23 cellular contexts compared by ENCODE assay signal in genomic region chr13:39888865-39889810, GRCh38.
DNase-seq lines count a peak whose midpoint lies in the region; ATAC-seq, FAIRE-seq and TF ChIP-seq lines count a peak whose summit lies in the region.
"Had no signal": no experiment of that assay in that cellular context is flagged by ENCODE, and none has a peak within 500 bp of the region (broad histone marks: within the 10 kb centered on the region; RNA-seq: fewer than 3 reads in every experiment).

No MANE protein-coding gene starts in this region.

- H3K27ac ChIP-seq in heart right ventricle (peak overlapping the region in 1 of 10 donors; percentile 3), left ventricle myocardium inferior (replicated peaks) (no peak overlapping the region)
- H3K27ac ChIP-seq: A549, colonic mucosa, HL-60, WERI-Rb-1 had no signal

- H3K4me1 Mint-ChIP-seq in type B pancreatic cell (ENCODE audit: unreplicated experiment): peaks cover 18% of the 10 kb centered on the region
- H3K4me1 Mint-ChIP-seq in activated CD4-positive, alpha-beta memory T cell treated with anti-CD3 and anti-CD28 coated beads for 36 hours (ENCODE audit: low read depth): peaks cover 26% of the 10 kb centered on the region

- H3K27me3 Mint-ChIP-seq in type B pancreatic cell: no peaks in the 10 kb centered on the region
- no peaks in the 10 kb centered on the region for H3K27me3 Mint-ChIP-seq in activated CD4-positive, alpha-beta memory T cell treated with anti-CD3 and anti-CD28 coated beads for 36 hours

- TF ChIP-seq CTCF in heart right ventricle (IDR thresholded peaks at IDR 0.05): no peak
- no peak for TF ChIP-seq CTCF in left ventricle myocardium inferior (IDR thresholded peaks at IDR 0.05; ENCODE audit: borderline replicate concordance)
- no peak for TF ChIP-seq CTCF in cardiac fibroblast (IDR thresholded peaks at IDR 0.05; ENCODE audit: low read depth, low read length)
- no peak for TF ChIP-seq CTCF in type B pancreatic cell (conservative IDR thresholded peaks at IDR 0.05)

- FAIRE-seq in HTR-8/SVneo (lab: Jason Lieb, UNC): no peak
- FAIRE-seq: A549, kidney, RCC 7860 had no signal

- intact Hi-C loops in heart right ventricle (cut with DNase I) (no loop called here), left ventricle myocardium inferior (cut with micrococcal nuclease) (no loop called here)
- intact Hi-C loops in activated CD4-positive, alpha-beta memory T cell treated with anti-CD3 and anti-CD28 coated beads for 36 hours (cut with micrococcal nuclease): no loop called here

- peaks cover 8% of the 10 kb centered on the region for H3K9me3 Mint-ChIP-seq in type B pancreatic cell
- H3K9me3 Mint-ChIP-seq in activated CD4-positive, alpha-beta memory T cell treated with anti-CD3 and anti-CD28 coated beads for 36 hours: peaks cover 4% of the 10 kb centered on the region

- no peaks in the 10 kb centered on the region for H3K36me3 Mint-ChIP-seq in type B pancreatic cell
- no peaks in the 10 kb centered on the region for H3K36me3 Mint-ChIP-seq in activated CD4-positive, alpha-beta memory T cell treated with anti-CD3 and anti-CD28 coated beads for 36 hours

- 68 to 71% methylated on average over 4 of the region's 4 CpGs for WGBS in heart right ventricle, 2 donors

- H3K36me3 ChIP-seq in heart right ventricle (no peaks in the 10 kb centered on the region), left ventricle myocardium inferior (no peaks in the 10 kb centered on the region)
- H3K36me3 ChIP-seq: colonic mucosa, WERI-Rb-1 had no signal

- H3K4me3 Mint-ChIP-seq in type B pancreatic cell: no peak overlapping the region
- no peak overlapping the region for H3K4me3 Mint-ChIP-seq in activated CD4-positive, alpha-beta memory T cell treated with anti-CD3 and anti-CD28 coated beads for 36 hours

- ATAC-seq in heart right ventricle (peak in 5 of 8 donors; percentile 45 to 88 (median 60)), GM21390 (IDR thresholded peaks at IDR 0.05; ENCODE audit: unreplicated experiment) (no peak)
- ATAC-seq: A549 had no signal

- H3K27me3 ChIP-seq in heart right ventricle (no peaks in the 10 kb centered on the region), left ventricle myocardium inferior (ENCODE audit: low read depth) (no peaks in the 10 kb centered on the region)
- H3K27me3 ChIP-seq: colonic mucosa had no signal

- H3K4me3 ChIP-seq in heart right ventricle (no peak overlapping the region), left ventricle myocardium inferior (no peak overlapping the region), cardiac fibroblast (replicated peaks in 1 of 2; ENCODE audit: low read depth in 2 of 2, low read length in 2 of 2) (no peak overlapping the region)
- H3K4me3 ChIP-seq: A549, colonic mucosa had no signal

- H3K9me3 ChIP-seq in heart right ventricle (peaks cover 0 to 18% (median 4%) of the 10 kb centered on the region in 11 donors), left ventricle myocardium inferior (replicated peaks) (peaks cover 16% of the 10 kb centered on the region)
- H3K9me3 ChIP-seq: A549, colonic mucosa had no signal

- CTCF ChIA-PET in activated CD4-positive, alpha-beta memory T cell treated with anti-CD3 and anti-CD28 coated beads for 36 hours (lab: Charles Lee): no interaction called here

- DNase-seq in heart right ventricle: no peak
- DNase-seq in left ventricle myocardium inferior: no peak
- DNase-seq in cardiac fibroblast (ENCODE audit: low read depth in 2 of 2): peak; percentile 41 to 71
- DNase-seq in kidney glomerular epithelial cell (lab: John Stamatoyannopoulos, UW): peak; percentile 10
- no peak for DNase-seq in type B pancreatic cell (ENCODE audit: extremely low spot score, unreplicated experiment)
- DNase-seq in HTR-8/SVneo (ENCODE audit: insufficient read length, low spot score): no peak
- DNase-seq in activated CD4-positive, alpha-beta memory T cell treated with anti-CD3 and anti-CD28 coated beads for 36 hours: no peak
- DNase-seq: activated CD8-positive, alpha-beta memory T cell treated with anti-CD3 and anti-CD28 coated beads for 24 hours; activated effector memory CD4-positive, alpha-beta T cell treated with Interleukin-2 at 50 U/mL for 16 hours; amygdala; colonic mucosa; DND-41; KBM-7; kidney; NCI-H2171 treated with DMSO at 0.1 percent for 48 hours; NCI-H82; stimulated activated naive CD4-positive, alpha-beta T cell treated with Interleukin-2 at 50 U/mL for 16 hours; T-helper 1 cell; WERI-Rb-1 had no signal

- POLR2A ChIA-PET in activated CD4-positive, alpha-beta memory T cell treated with anti-CD3 and anti-CD28 coated beads for 36 hours (lab: Charles Lee): no interaction called here

- H3K4me1 ChIP-seq in heart right ventricle: peaks cover 0 to 32% (median 9%) of the 10 kb centered on the region in 9 donors
- peaks cover 20% of the 10 kb centered on the region for H3K4me1 ChIP-seq in left ventricle myocardium inferior
- H3K4me1 ChIP-seq: A549, colonic mucosa had no signal

- H3K27ac Mint-ChIP-seq in type B pancreatic cell: peak overlapping the region; percentile 3
- no peak overlapping the region for H3K27ac Mint-ChIP-seq in activated CD4-positive, alpha-beta memory T cell treated with anti-CD3 and anti-CD28 coated beads for 36 hours

Comparison
In these comparisons a context has a peak if more than half of its experiments do, and no peak if none do; other contexts are left out.
1. DNase-seq: peak in cardiac fibroblast (2 of 2) and kidney glomerular epithelial cell (single experiment); none in heart right ventricle (0 of 2), left ventricle myocardium inferior (single experiment), type B pancreatic cell (single experiment), HTR-8/SVneo (single experiment) and activated CD4-positive, alpha-beta memory T cell treated with anti-CD3 and anti-CD28 coated beads for 36 hours (single experiment).